ENCODE assay signal across 1 cellular context in genomic region chr12:132814232-132814631, GRCh38.
TF ChIP-seq lines count a peak whose summit lies in the region.

No MANE protein-coding gene starts in this region.

TF ChIP-seq in K562, 482 proteins besides CTCF, POLR2A, EP300 and RAD21:
- TF ChIP-seq POLR2G (IDR thresholded peaks at IDR 0.05; ENCODE audit: low read depth, low read length) (0 out of 2 replicates have a peak, but pooled peaks have one; percentile 32), ZNF764 (CRISPR knock-in tag; IDR thresholded peaks at IDR 0.05; ENCODE audit: low read depth) (no peak)
